Comparison of ENCODE assay signal across 19 cellular contexts in the genomic region with DNA sequence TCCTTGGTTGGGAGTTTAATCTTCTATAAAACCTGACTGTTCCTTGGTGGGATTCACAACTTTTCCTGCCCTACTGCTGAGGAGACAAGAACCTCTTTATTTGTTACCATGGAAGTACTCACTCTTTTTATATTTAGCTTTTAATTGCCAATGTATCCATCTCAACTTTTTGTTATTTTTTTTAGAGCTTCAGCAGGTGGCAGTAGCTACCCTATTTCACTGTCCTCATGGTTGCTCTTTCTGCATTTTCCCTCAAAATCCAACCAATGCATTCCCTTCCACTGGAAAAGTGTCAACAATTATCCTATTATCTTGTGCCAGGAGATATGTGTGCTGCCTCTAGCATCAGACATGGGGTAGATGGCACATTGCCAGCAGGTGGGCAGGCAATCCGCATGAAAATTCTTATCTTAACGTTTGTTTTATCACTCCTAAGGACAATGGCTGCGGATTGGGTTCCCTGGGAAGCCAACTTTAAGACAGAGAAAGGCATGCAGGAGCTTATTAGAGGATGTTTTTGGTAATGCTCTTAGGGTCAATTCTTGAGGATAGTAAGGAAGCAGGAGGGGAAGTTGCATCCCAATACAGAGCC.
DNase-seq lines count a peak whose midpoint lies in the region; ATAC-seq and TF ChIP-seq lines count a peak whose summit lies in the region.
"Had no signal": no experiment of that assay in that cellular context is flagged by ENCODE, and none has a peak within 500 bp of the region (broad histone marks: within the 10 kb centered on the region; RNA-seq: fewer than 3 reads in every experiment).

No MANE protein-coding gene starts in this region.

- no peaks in the 10 kb centered on the region for H3K36me3 ChIP-seq in RWPE2 (ENCODE audit: low read depth)
- H3K36me3 ChIP-seq: gastrocnemius medialis, neutrophil, tibial artery had no signal

- intact Hi-C loops in posterior vena cava (cut with DNase I): no loop called here

- H3K27ac ChIP-seq in RWPE2 (ENCODE audit: poor library complexity, severe bottlenecking) (no peak overlapping the region), foreskin keratinocyte (no peak overlapping the region)
- H3K27ac ChIP-seq: gastrocnemius medialis, neutrophil, tibial artery had no signal

- H3K9me3 ChIP-seq in RWPE2 (ENCODE audit: severe bottlenecking): peaks cover 3% of the 10 kb centered on the region
- H3K9me3 ChIP-seq: gastrocnemius medialis, neutrophil, tibial artery had no signal

- DNase-seq in AG09309 (ENCODE audit: low read depth): no peak
- DNase-seq in HT1080 (ENCODE audit: low read depth): peak; percentile 18
- DNase-seq in RWPE2 (ENCODE audit: low spot score): no peak
- no peak for DNase-seq in foreskin keratinocyte
- DNase-seq in stimulated activated CD4-positive, alpha-beta T cell treated with anti-CD3 and anti-CD28 coated beads, Interleukin-2, amount 100 ng/mL, for 24 hours: no peak
- no peak for DNase-seq in GDM1 (lab: John Stamatoyannopoulos, UW)
- DNase-seq in posterior vena cava (ENCODE audit: low spot score): no peak
- DNase-seq: activated CD4-positive, alpha-beta T cell treated with anti-CD3 and anti-CD28 coated beads for 1 hour; activated naive CD4-positive, alpha-beta T cell treated with anti-CD3 and anti-CD28 coated beads, Interleukin-2, amount 10 ng/mL, durations not matched to agents 7 days and 5 days; DMS79 treated with DMSO at 0.1 percent for 48 hours; gastrocnemius medialis; immature natural killer cell; NCI-H1417 treated with DMSO at 0.1 percent for 48 hours; NCI-H526; stimulated activated CD4-positive, alpha-beta T cell treated with anti-CD3 and anti-CD28 coated beads, Interleukin-4, amount 100 ng/mL, for 4 hours; T-helper 2 cell; tibial artery had no signal

- ATAC-seq in RWPE2 (ENCODE audit: low read depth) (no peak), foreskin keratinocyte (no peak), HG02571 (IDR thresholded peaks at IDR 0.05; ENCODE audit: unreplicated experiment) (no peak)
- ATAC-seq: gastrocnemius medialis had no signal

- H3K27me3 ChIP-seq in RWPE2 (ENCODE audit: insufficient read depth, poor library complexity, severe bottlenecking) (no peaks in the 10 kb centered on the region), foreskin keratinocyte (peaks cover 9% of the 10 kb centered on the region)
- H3K27me3 ChIP-seq: gastrocnemius medialis, tibial artery had no signal

- TF ChIP-seq CTCF in AG09309 (IDR thresholded peaks at IDR 0.05; ENCODE audit: control insufficient read depth, insufficient read depth, low read depth, low read length, missing control alignments): peak; percentile 17
- TF ChIP-seq CTCF in RWPE2 (IDR thresholded peaks at IDR 0.05; ENCODE audit: poor library complexity, severe bottlenecking): peak; percentile 40
- TF ChIP-seq CTCF in foreskin keratinocyte (conservative IDR thresholded peaks at IDR 0.05): peak; percentile 44

- H3K4me3 ChIP-seq in AG09309 (ENCODE audit: control insufficient read depth, low read depth, low read length): no peak overlapping the region
- H3K4me3 ChIP-seq in RWPE2 (ENCODE audit: severe bottlenecking): no peak overlapping the region
- H3K4me3 ChIP-seq: gastrocnemius medialis, tibial artery had no signal

- H3K4me1 ChIP-seq in RWPE2 (ENCODE audit: insufficient read depth, poor library complexity, severe bottlenecking): no peaks in the 10 kb centered on the region
- no peaks in the 10 kb centered on the region for H3K4me1 ChIP-seq in foreskin keratinocyte
- H3K4me1 ChIP-seq: gastrocnemius medialis, tibial artery had no signal
